In the genomic region with DNA sequence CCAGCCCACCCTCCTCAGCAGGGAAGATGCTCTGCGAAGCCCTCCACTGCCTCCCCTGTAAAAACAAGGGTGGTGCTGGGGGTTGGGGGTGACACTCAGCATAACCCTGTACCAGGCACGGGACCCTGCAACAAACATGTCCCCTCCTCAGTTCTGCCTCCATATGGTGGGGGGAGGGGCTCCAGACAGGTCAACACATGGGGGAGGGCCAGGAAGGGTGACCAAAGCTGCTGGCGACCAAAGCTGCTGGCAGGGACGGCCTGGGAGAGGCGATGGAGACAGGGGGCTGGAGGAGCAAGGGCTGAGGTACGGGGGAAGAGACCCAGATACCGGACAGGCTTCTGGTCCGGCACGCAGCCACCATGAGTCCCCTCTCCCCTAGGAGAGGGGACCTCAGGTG, we compare ENCODE assay signal across 26 cellular contexts.
DNase-seq lines count a peak whose midpoint lies in the region; ATAC-seq, FAIRE-seq and TF ChIP-seq lines count a peak whose summit lies in the region.
"Had no signal": no experiment of that assay in that cellular context is flagged by ENCODE, and none has a peak within 500 bp of the region (broad histone marks: within the 10 kb centered on the region; RNA-seq: fewer than 3 reads in every experiment).

No MANE protein-coding gene starts in this region.

- intact Hi-C loops in left cardiac atrium (cut with DNase I) (no loop called here), Right ventricle myocardium inferior (cut with DNase I) (no loop called here), kidney (cut with DNase I) (no loop called here), upper lobe of right lung (cut with DNase I) (no loop called here)

- no peak for FAIRE-seq in kidney (lab: Jason Lieb, UNC)
- FAIRE-seq: A204.1, D721Med, GM18507, HTR-8/SVneo had no signal

- peak; percentile 6 for DNase-seq in left cardiac atrium
- no peak for DNase-seq in Right ventricle myocardium inferior (ENCODE audit: missing footprints)
- peak; percentile 63 for DNase-seq in kidney
- DNase-seq in osteoblast (ENCODE audit: insufficient read length, low spot score, missing footprints) = peak; percentile 52
- peak; percentile 53 for DNase-seq in upper lobe of right lung
- no peak for DNase-seq in activated CD4-positive, alpha-beta T cell treated with anti-CD3 and anti-CD28 coated beads, Interleukin-2, amount 50 U/mL, for 48 hours
- DNase-seq in DMS 273 (lab: John Stamatoyannopoulos, UW; ENCODE audit: unreplicated experiment) = no peak
- no peak for DNase-seq in stimulated activated CD4-positive, alpha-beta T cell treated with anti-CD3 and anti-CD28 coated beads, Interleukin-15, amount 100 ng/mL, for 24 hours
- DNase-seq: CD4-positive, CD25-positive, alpha-beta regulatory T cell; DMS53; GM23248; H7; KBM-7; MG63; NCI-H2029 treated with DMSO at 0.1 percent for 48 hours; NCI-H446 treated with DMSO at 0.1 percent for 48 hours; NCI-H526; NCI-H82; NK-92 treated with Interleukin-12 subunit alpha and Interleukin-12 subunit beta, amount 100 ng/mL, for 24 hours; PC-3; SHP77 had no signal

- H4K20me1 ChIP-seq in osteoblast (ENCODE audit: insufficient read depth, low read length) = no peaks in the 10 kb centered on the region
- H4K20me1 ChIP-seq: BLaER1 had no signal

- no peak overlapping the region for H3K9ac ChIP-seq in kidney (ENCODE audit: low read length in 2 of 2)
- H3K9ac ChIP-seq: BLaER1, GM23248 had no signal

- ATAC-seq in left cardiac atrium (no peak), Right ventricle myocardium inferior (no peak), upper lobe of right lung (no peak)
- ATAC-seq: PC-3 had no signal

- H3K4me1 ChIP-seq in kidney (ENCODE audit: control insufficient read depth in 1 of 2, insufficient read depth in 1 of 2, low read depth in 1 of 2, low read length in 2 of 2) (no peaks in the 10 kb centered on the region), osteoblast (ENCODE audit: insufficient read depth, low read length) (no peaks in the 10 kb centered on the region), upper lobe of right lung (no peaks in the 10 kb centered on the region)
- H3K4me1 ChIP-seq: BLaER1 had no signal

- H3K4me3 ChIP-seq in kidney (ENCODE audit: low read length in 2 of 2) = no peak overlapping the region
- no peak overlapping the region for H3K4me3 ChIP-seq in osteoblast (ENCODE audit: insufficient read depth, low read length)
- no peak overlapping the region for H3K4me3 ChIP-seq in upper lobe of right lung
- H3K4me3 ChIP-seq: BLaER1, GM23248, MG63 had no signal

- no peaks in the 10 kb centered on the region for H3K79me2 ChIP-seq in osteoblast (ENCODE audit: insufficient read depth, low read length)

- H3K4me2 ChIP-seq in osteoblast (ENCODE audit: insufficient read depth, low read length) = no peak overlapping the region
- H3K4me2 ChIP-seq: BLaER1 had no signal

- no peak overlapping the region for H2AFZ ChIP-seq in osteoblast (ENCODE audit: low read length)
- H2AFZ ChIP-seq: GM23248 had no signal

- H3K9me3 ChIP-seq in kidney (ENCODE audit: control insufficient read depth in 1 of 2, low read length in 2 of 2) (no peaks in the 10 kb centered on the region), osteoblast (ENCODE audit: low read depth, low read length) (no peaks in the 10 kb centered on the region), upper lobe of right lung (no peaks in the 10 kb centered on the region)
- H3K9me3 ChIP-seq: BLaER1, MG63 had no signal

- H3K36me3 ChIP-seq in kidney (ENCODE audit: control insufficient read depth in 1 of 2, insufficient read depth in 2 of 2, low read length in 2 of 2) (no peaks in the 10 kb centered on the region), osteoblast (ENCODE audit: insufficient read depth, low read length) (no peaks in the 10 kb centered on the region), upper lobe of right lung (no peaks in the 10 kb centered on the region)
- H3K36me3 ChIP-seq: BLaER1, MG63 had no signal

- H3K27me3 ChIP-seq in osteoblast (ENCODE audit: insufficient read depth, low read length) (no peaks in the 10 kb centered on the region), upper lobe of right lung (no peaks in the 10 kb centered on the region)
- H3K27me3 ChIP-seq: BLaER1, MG63 had no signal

- no peak overlapping the region for H3K27ac ChIP-seq in kidney (ENCODE audit: low read depth in 2 of 2, low read length in 2 of 2)
- H3K27ac ChIP-seq in osteoblast (ENCODE audit: low read depth, low read length) = no peak overlapping the region
- no peak overlapping the region for H3K27ac ChIP-seq in upper lobe of right lung
- H3K27ac ChIP-seq: BLaER1, GM23248 had no signal

- TF ChIP-seq CTCF in kidney (IDR thresholded peaks at IDR 0.05; ENCODE audit: borderline replicate concordance, extremely low read depth, insufficient read depth) (no peak), osteoblast (IDR thresholded peaks at IDR 0.05; ENCODE audit: extremely low read depth, low read depth, low read length) (no peak), upper lobe of right lung (IDR thresholded peaks at IDR 0.05) (no peak)

Comparison
In these comparisons a context has a peak if more than half of its experiments do, and no peak if none do; other contexts are left out.
1. DNase-seq: peak in left cardiac atrium (single experiment), kidney (single experiment), osteoblast (single experiment) and upper lobe of right lung (single experiment); none in Right ventricle myocardium inferior (single experiment), activated CD4-positive, alpha-beta T cell treated with anti-CD3 and anti-CD28 coated beads, Interleukin-2, amount 50 U/mL, for 48 hours (0 of 2), DMS 273 (single experiment) and stimulated activated CD4-positive, alpha-beta T cell treated with anti-CD3 and anti-CD28 coated beads, Interleukin-15, amount 100 ng/mL, for 24 hours (single experiment).